ENCODE assay signal across 8 cellular contexts in genomic region chr3:196741401-196741761, GRCh38. TPM values are rescaled to one million over a fixed set of nuclear protein-coding genes. Genes with fewer than 3 reads are reported as not detected.
DNase-seq lines count a peak whose midpoint lies in the region; ATAC-seq and TF ChIP-seq lines count a peak whose summit lies in the region.

No MANE protein-coding gene starts in this region.

- H3K27ac ChIP-seq in angular gyrus (ENCODE audit: low read depth, low read length) (peak overlapping the region; percentile 34), right lobe of liver (peak overlapping the region; percentile 91 to 96 (median 91)), transverse colon (peak overlapping the region; percentile 99 to 100 (median 99))

- peak overlapping the region; percentile 98 for H3K27ac Mint-ChIP-seq in activated naive CD4-positive, alpha-beta T cell treated with anti-CD3 and anti-CD28 coated beads for 36 hours

- no peaks in the 10 kb centered on the region for H3K9me3 Mint-ChIP-seq in activated naive CD4-positive, alpha-beta T cell treated with anti-CD3 and anti-CD28 coated beads for 36 hours

- H3K4me1 ChIP-seq in right lobe of liver (peaks cover 0 to 13% (median 4%) of the 10 kb centered on the region in 4 donors), transverse colon (peaks cover 5 to 32% (median 16%) of the 10 kb centered on the region in 4 donors)

- in situ Hi-C loops in transverse colon (cut with MboI; ENCODE audit: low pct_ligation_motif_present in 1 of 4, low pct_unique_long_range_greater_than_20kb in 1 of 4, low sequenced_read_pairs in 3 of 4): no loop called here

- H3K4me3 Mint-ChIP-seq in activated naive CD4-positive, alpha-beta T cell treated with anti-CD3 and anti-CD28 coated beads for 36 hours: peak overlapping the region; percentile 100

- intact Hi-C loops in activated naive CD4-positive, alpha-beta T cell treated with anti-CD3 and anti-CD28 coated beads for 36 hours (cut with micrococcal nuclease): loop anchor here (2.0 kb wide), 1 partner anchor 17 kb away; no protein-coding TSS in a partner anchor
- intact Hi-C loops in right lobe of liver (cut with DNase I): no loop called here
- intact Hi-C loops in transverse colon (cut with DNase I; ENCODE audit: low total_unique reads): no loop called here

- H3K4me3 ChIP-seq in right lobe of liver (peak overlapping the region; percentile 81 to 93 (median 92)), transverse colon (peak overlapping the region; percentile 92 to 95 (median 94))

- peak; percentile 0 to 36 (median 29) for ATAC-seq in right lobe of liver
- no peak for ATAC-seq in GM21515 (IDR thresholded peaks at IDR 0.05; ENCODE audit: unreplicated experiment)

- WGBS in right lobe of liver (ENCODE audit: insufficient coverage, low coverage, low lambda C conversion rate, missing lambda C conversion rate): 2% methylated on average over 5 of the region's 5 CpGs
- WGBS in transverse colon (ENCODE audit: low coverage in 1 of 2), 2 donors: 9 to 14% methylated on average over 5 of the region's 5 CpGs

- peaks cover 23% of the 10 kb centered on the region for H3K4me1 Mint-ChIP-seq in activated naive CD4-positive, alpha-beta T cell treated with anti-CD3 and anti-CD28 coated beads for 36 hours (ENCODE audit: low read depth)

- H3K9me3 ChIP-seq in right lobe of liver (no peaks in the 10 kb centered on the region), transverse colon (no peaks in the 10 kb centered on the region)

- H3K27me3 ChIP-seq in right lobe of liver (no peaks in the 10 kb centered on the region), transverse colon (no peaks in the 10 kb centered on the region)

- peaks cover 17% of the 10 kb centered on the region for H3K36me3 Mint-ChIP-seq in activated naive CD4-positive, alpha-beta T cell treated with anti-CD3 and anti-CD28 coated beads for 36 hours (ENCODE audit: low read depth)

- H3K36me3 ChIP-seq in right lobe of liver: no peaks in the 10 kb centered on the region
- no peaks in the 10 kb centered on the region for H3K36me3 ChIP-seq in transverse colon

- no peak for TF ChIP-seq EP300 in transverse colon (IDR thresholded peaks at IDR 0.05; ENCODE audit: low read depth)

- DNase-seq in activated naive CD4-positive, alpha-beta T cell treated with anti-CD3 and anti-CD28 coated beads for 36 hours: no peak
- DNase-seq in activated naive CD4-positive, alpha-beta T cell treated with Interleukin-2 at 50 U/mL for 16 hours: no peak
- DNase-seq in right lobe of liver: no peak
- DNase-seq in transverse colon: no peak
- no peak for DNase-seq in NCI-H524 treated with DMSO at 0.1 percent for 48 hours (lab: John Stamatoyannopoulos, UW)
- no peak for DNase-seq in SIG-M5 (lab: John Stamatoyannopoulos, UW)

- no peak for TF ChIP-seq CTCF in right lobe of liver (IDR thresholded peaks at IDR 0.05)
- no peak for TF ChIP-seq CTCF in transverse colon (IDR thresholded peaks at IDR 0.05)

- TF ChIP-seq POLR2A in right lobe of liver (IDR thresholded peaks at IDR 0.05) (peak; percentile 31), transverse colon (IDR thresholded peaks at IDR 0.05) (no peak)

- CTCF ChIA-PET in activated naive CD4-positive, alpha-beta T cell treated with anti-CD3 and anti-CD28 coated beads for 36 hours (lab: Charles Lee): interaction anchor here (1.3 to 1.4 kb wide), 2 partner anchors 29 to 49 kb away, joined by 3 to 5 read pairs; partner anchors contain the start of genes CEP19 and PIGX

- no peaks in the 10 kb centered on the region for H3K27me3 Mint-ChIP-seq in activated naive CD4-positive, alpha-beta T cell treated with anti-CD3 and anti-CD28 coated beads for 36 hours (ENCODE audit: low read depth)

RNA-seq across cellular contexts. Expression of gene PAK2, which starts 1.7 kb away (rescaled TPM):
- 10 to 100 TPM; 66.6 to 68.4 TPM for total RNA-seq in activated naive CD4-positive, alpha-beta T cell treated with anti-CD3 and anti-CD28 coated beads for 36 hours
- 10 to 100 TPM; 35.7 to 59.6 (median 42.0) TPM for total RNA-seq in right lobe of liver
- total RNA-seq in transverse colon: 10 to 100 TPM; 16.3 to 54.5 (median 36.7) TPM

RNA-seq across cellular contexts. Expression of gene PIGX, which starts 29.2 kb away (rescaled TPM):
- total RNA-seq in activated naive CD4-positive, alpha-beta T cell treated with anti-CD3 and anti-CD28 coated beads for 36 hours: 10 to 100 TPM; 30.7 to 32.8 TPM
- total RNA-seq in right lobe of liver (10 to 100 TPM in 2 of 6 experiments, 1 to 10 TPM in 4; 6.4 to 17.0 (median 7.2) TPM), transverse colon (10 to 100 TPM in 3 of 4 donors, 1 to 10 TPM in 1; 4.0 to 36.3 (median 23.6) TPM)

RNA-seq across cellular contexts. Expression of gene CEP19, which starts 29.3 kb away (rescaled TPM):
- 1 to 10 TPM; 3.1 to 4.4 TPM for total RNA-seq in activated naive CD4-positive, alpha-beta T cell treated with anti-CD3 and anti-CD28 coated beads for 36 hours
- total RNA-seq in right lobe of liver (under 1 TPM; 0.37 to 0.99 (median 0.51) TPM), transverse colon (1 to 10 TPM in 2 of 4 donors, under 1 TPM in 1, not detected in 1; 0.32 to 2.2 (median 1.8) TPM)

Comparison
In these comparisons a context has a peak if more than half of its experiments do, and no peak if none do; other contexts are left out.
1. H3K27ac ChIP-seq: peak in every context shown above with its lines; median percentile 99 in transverse colon; 91 in right lobe of liver; 34 in angular gyrus.